Comparison of ENCODE assay signal across 1 cellular context in the genomic region with DNA sequence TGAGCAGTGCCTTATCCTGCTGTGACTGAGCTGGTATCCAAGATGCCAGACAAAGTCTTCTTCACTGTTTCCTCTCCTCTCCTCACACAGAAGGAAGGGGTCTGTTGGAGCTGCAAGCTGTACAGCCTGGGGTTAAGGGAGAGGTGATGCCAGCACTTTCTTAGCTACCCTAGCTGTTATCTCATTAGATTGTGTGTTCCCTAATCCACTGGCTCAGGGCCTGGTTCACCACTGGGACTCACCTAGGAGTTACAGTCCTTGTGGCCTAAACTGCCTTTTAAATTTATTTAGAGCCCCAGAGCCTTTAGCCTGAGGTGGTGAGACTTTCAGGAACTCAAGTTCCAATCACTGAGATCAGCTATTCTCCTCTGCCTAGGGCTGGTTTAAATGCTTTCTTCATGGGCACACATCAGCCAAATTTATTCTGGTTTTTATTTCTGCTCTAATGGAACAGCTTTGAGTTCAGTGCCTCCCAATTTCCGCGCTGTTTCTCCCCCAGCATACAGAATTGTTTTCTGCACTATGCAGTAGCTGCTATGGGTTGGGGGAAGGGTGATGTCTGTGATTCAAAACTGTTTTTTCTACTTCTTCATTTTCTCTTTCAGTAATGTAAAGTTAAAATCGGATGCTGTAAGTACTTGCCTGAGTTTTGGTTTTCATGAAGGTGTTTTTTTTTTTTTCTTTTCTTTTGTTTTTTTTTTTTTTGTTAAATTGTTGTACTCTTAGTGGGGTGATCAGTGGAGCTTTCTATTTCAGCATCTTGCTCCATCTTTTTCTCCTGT.
TF ChIP-seq lines count a peak whose summit lies in the region.

No MANE protein-coding gene starts in this region.

TF ChIP-seq in GM23338, 12 proteins besides CTCF, POLR2A, EP300 and RAD21 (continued from another document):
- TF ChIP-seq ZNF462 (CRISPR knock-in tag; IDR thresholded peaks at IDR 0.05) (no peak), POLR2AphosphoS5 (IDR thresholded peaks at IDR 0.05; ENCODE audit: low read depth) (no peak), ZNF331 (CRISPR knock-in tag; IDR thresholded peaks at IDR 0.05; ENCODE audit: low read depth) (no peak), EZH2 (IDR thresholded peaks at IDR 0.05; ENCODE audit: low read depth, unreplicated experiment) (no peak), STAT1 (IDR thresholded peaks at IDR 0.05; ENCODE audit: unreplicated experiment) (no peak), ZNF114 (CRISPR knock-in tag; IDR thresholded peaks at IDR 0.05) (no peak), CREB1 (CRISPR knock-in tag; IDR thresholded peaks at IDR 0.05; ENCODE audit: low read depth) (no peak), JUNB (IDR thresholded peaks at IDR 0.05; ENCODE audit: unreplicated experiment) (no peak)
